In the genomic region with DNA sequence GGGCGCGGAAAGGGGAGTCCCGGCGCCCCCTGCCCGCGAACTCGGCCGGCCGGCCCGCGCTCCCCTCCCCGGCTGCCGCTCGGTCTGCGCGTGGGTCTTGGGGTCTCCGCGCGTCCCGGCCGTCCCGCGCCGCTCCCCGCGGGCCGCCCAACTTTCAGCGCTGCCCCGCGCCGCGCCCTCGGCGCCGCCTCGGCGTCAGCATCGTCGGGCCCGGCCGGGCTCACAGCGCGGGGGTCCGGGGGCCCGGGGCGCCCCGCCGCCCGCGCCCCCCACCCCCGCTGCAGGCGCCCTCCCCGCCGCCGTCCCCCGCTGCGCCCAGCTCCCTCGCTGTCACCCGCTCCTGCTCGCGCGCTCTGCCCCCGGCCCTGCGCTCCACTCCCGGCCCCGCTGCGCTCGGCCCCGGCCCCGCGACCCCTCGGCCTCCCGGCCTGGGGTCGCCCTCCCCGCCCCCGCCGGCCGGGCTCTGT, we compare ENCODE assay signal across 9 cellular contexts.
A peak's percentile ranks its signal among the peaks of the same experiment; 100 is the strongest.
DNase-seq lines count a peak whose midpoint lies in the region; ATAC-seq and TF ChIP-seq lines count a peak whose summit lies in the region.
"Had no signal": no experiment of that assay in that cellular context is flagged by ENCODE, and none has a peak within 500 bp of the region (broad histone marks: within the 10 kb centered on the region; RNA-seq: fewer than 3 reads in every experiment).

A gene (minus strand): TSS at position 137 of the 467 bp plus-strand sequence. CDS start 27,067 bp downstream, outside the sequence.

- TF ChIP-seq CTCF in HL-60 (IDR thresholded peaks at IDR 0.05; ENCODE audit: insufficient read depth, low read length) = no peak

- H3K4me3 Mint-ChIP-seq in stimulated activated naive B cell treated with anti-CD40 and anti-IgM and Interleukin-4, amounts not matched to agents 10 μg/mL and 1 μg/mL and 100 μg/mL, for 72 hours = peak within 1 kb of the TSS; percentile 79 to 84

- H3K4me1 Mint-ChIP-seq in stimulated activated naive B cell treated with anti-CD40 and anti-IgM and Interleukin-4, amounts not matched to agents 10 μg/mL and 1 μg/mL and 100 μg/mL, for 72 hours = peaks cover 9 to 17% of the 10 kb centered on the region in 2 donors

- no peak within 1 kb of the TSS for H3K27ac Mint-ChIP-seq in stimulated activated naive B cell treated with anti-CD40 and anti-IgM and Interleukin-4, amounts not matched to agents 10 μg/mL and 1 μg/mL and 100 μg/mL, for 72 hours

- ATAC-seq in stimulated activated naive B cell treated with anti-CD40 and anti-IgM and Interleukin-4, amounts not matched to agents 10 μg/mL and 1 μg/mL and 100 μg/mL, for 72 hours (replicated peaks) = peak in 1 of 2 donors; percentile 6
- ATAC-seq in GM19035 (IDR thresholded peaks at IDR 0.05; ENCODE audit: unreplicated experiment) (no peak), HG02642 (IDR thresholded peaks at IDR 0.05; ENCODE audit: poor library complexity, unreplicated experiment) (no peak), HG02759 (IDR thresholded peaks at IDR 0.05; ENCODE audit: unreplicated experiment) (no peak)

- H3K27ac ChIP-seq in HL-60 (replicated peaks) = no peak within 1 kb of the TSS
- peak within 1 kb of the TSS; percentile 77 for H3K27ac ChIP-seq in angular gyrus (ENCODE audit: low read depth, low read length)

- H3K36me3 Mint-ChIP-seq in stimulated activated naive B cell treated with anti-CD40 and anti-IgM and Interleukin-4, amounts not matched to agents 10 μg/mL and 1 μg/mL and 100 μg/mL, for 72 hours = no peaks in the 10 kb centered on the region

- peaks cover 77 to 80% of the 10 kb centered on the region in 2 donors for H3K27me3 Mint-ChIP-seq in stimulated activated naive B cell treated with anti-CD40 and anti-IgM and Interleukin-4, amounts not matched to agents 10 μg/mL and 1 μg/mL and 100 μg/mL, for 72 hours

- peaks cover 48% of the 10 kb centered on the region for H3K27me3 ChIP-seq in HL-60 (ENCODE audit: insufficient read depth, poor library complexity, severe bottlenecking)

- no peak for DNase-seq in HL-60 (ENCODE audit: low read depth in 1 of 2, low spot score in 1 of 2)
- DNase-seq in stimulated activated naive B cell treated with anti-CD40 and anti-IgM and Interleukin-4, amounts not matched to agents 10 μg/mL and 1 μg/mL and 100 μg/mL, for 72 hours = no peak
- no peak for DNase-seq in SKM-1 treated with dmso at 0.1 percent for 144 hours (lab: John Stamatoyannopoulos, UW; ENCODE audit: unreplicated experiment)
- DNase-seq: Karpas-422 had no signal

- H3K9me3 Mint-ChIP-seq in stimulated activated naive B cell treated with anti-CD40 and anti-IgM and Interleukin-4, amounts not matched to agents 10 μg/mL and 1 μg/mL and 100 μg/mL, for 72 hours = no peaks in the 10 kb centered on the region

- H3K4me3 ChIP-seq in HL-60 (replicated peaks; ENCODE audit: insufficient read depth, low read length) = peak within 1 kb of the TSS; percentile 19; the same call in 1 of the 2 replicates
- peak within 1 kb of the TSS; percentile 33 for H3K4me3 ChIP-seq in iPS-11a (ENCODE audit: low read depth, low read length)
